26 cellular contexts compared by ENCODE assay signal in the genomic region with DNA sequence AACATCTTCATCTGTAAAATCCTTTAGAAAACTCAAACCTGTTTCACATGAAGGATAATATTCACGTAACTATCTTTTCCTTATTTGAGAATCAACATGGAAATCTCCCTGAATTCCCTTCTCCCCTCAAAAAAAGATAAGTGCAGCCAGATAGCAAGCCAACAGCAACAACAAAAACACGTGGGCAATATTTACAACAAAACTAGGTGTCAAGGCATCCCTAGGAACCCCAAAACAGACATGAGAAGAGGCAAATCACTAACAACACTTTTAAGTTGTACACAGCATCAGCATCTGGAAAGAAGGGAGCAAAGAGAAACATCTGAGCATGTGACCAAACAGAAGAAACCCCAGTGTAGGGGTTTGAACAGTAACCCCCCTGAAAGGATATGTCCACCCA.
"Had no signal": no experiment of that assay in that cellular context is flagged by ENCODE, and none has a peak within 500 bp of the region (broad histone marks: within the 10 kb centered on the region; RNA-seq: fewer than 3 reads in every experiment).

No MANE protein-coding gene starts in this region.

- ATAC-seq: activated naive CD4-positive, alpha-beta T cell treated with anti-CD3 and anti-CD28 coated beads, Interleukin-2, amount 50 U/mL, for 72 hours; activated T-cell treated with anti-CD3 and anti-CD28 coated beads, Interleukin-2, amount 50 U/mL, for 72 hours; activated T-helper 17 cell treated with anti-CD3 and anti-CD28 coated beads, Interleukin-2, amount 50 U/mL, for 72 hours; esophagus mucosa; heart right ventricle had no signal

- H3K4me3 ChIP-seq: ascending aorta, heart right ventricle had no signal

- H3K27me3 Mint-ChIP-seq: activated CD4-positive, alpha-beta memory T cell treated with anti-CD3 and anti-CD28 coated beads, Interleukin-2, amount 10 ng/mL, durations not matched to agents 7 days and 5 days; activated CD4-positive, alpha-beta T cell treated with anti-CD3 and anti-CD28 coated beads, Interleukin-2, amount 10 ng/mL, durations not matched to agents 7 days and 5 days; activated naive CD8-positive, alpha-beta T cell treated with anti-CD3 and anti-CD28 coated beads, Interleukin-2, amount 10 ng/mL, durations not matched to agents 7 days and 5 days; activated T-cell treated with anti-CD3 and anti-CD28 coated beads, Interleukin-2, amount 50 U/mL, for 24 hours; activated T-helper 17 cell treated with anti-CD3 and anti-CD28 coated beads, Interleukin-2, amount 50 U/mL, for 72 hours; central memory CD8-positive, alpha-beta T cell; dendritic cell treated with granulocyte-macrophage colony-stimulating factor and Interleukin-4, amounts not matched to agents 40 ng/mL and 50 ng/mL, for 4 days had no signal

- H3K27ac Mint-ChIP-seq: activated CD4-positive, alpha-beta memory T cell treated with anti-CD3 and anti-CD28 coated beads, Interleukin-2, amount 10 ng/mL, durations not matched to agents 7 days and 5 days; activated CD4-positive, alpha-beta T cell treated with anti-CD3 and anti-CD28 coated beads, Interleukin-2, amount 10 ng/mL, durations not matched to agents 7 days and 5 days; activated naive CD4-positive, alpha-beta T cell treated with anti-CD3 and anti-CD28 coated beads for 36 hours; activated naive CD4-positive, alpha-beta T cell treated with anti-CD3 and anti-CD28 coated beads, Interleukin-2, amount 50 U/mL, for 72 hours; activated naive CD8-positive, alpha-beta T cell treated with anti-CD3 and anti-CD28 coated beads, Interleukin-2, amount 10 ng/mL, durations not matched to agents 7 days and 5 days; activated T-cell treated with anti-CD3 and anti-CD28 coated beads, Interleukin-2, amount 50 U/mL, for 24 hours; activated T-cell treated with anti-CD3 and anti-CD28 coated beads, Interleukin-2, amount 50 U/mL, for 72 hours; activated T-helper 17 cell treated with anti-CD3 and anti-CD28 coated beads, Interleukin-2, amount 50 U/mL, for 72 hours; dendritic cell treated with granulocyte-macrophage colony-stimulating factor and Interleukin-4, amounts not matched to agents 40 ng/mL and 50 ng/mL, for 4 days; endodermal cell had no signal

- DNase-seq: activated CD4-positive, alpha-beta memory T cell treated with anti-CD3 and anti-CD28 coated beads, Interleukin-2, amount 10 ng/mL, durations not matched to agents 7 days and 5 days; activated CD4-positive, alpha-beta T cell treated with anti-CD3 and anti-CD28 coated beads for 1 hour; activated CD4-positive, alpha-beta T cell treated with anti-CD3 and anti-CD28 coated beads for 4 hours; activated CD4-positive, alpha-beta T cell treated with anti-CD3 and anti-CD28 coated beads, Interleukin-2, amount 10 ng/mL, durations not matched to agents 7 days and 5 days; activated CD4-positive, alpha-beta T cell treated with anti-CD3 and anti-CD28 coated beads, Interleukin-2, amount 50 U/mL, for 4 hours; activated CD8-positive, alpha-beta memory T cell treated with anti-CD3 and anti-CD28 coated beads, Interleukin-2, amount 50 U/mL, for 48 hours; activated effector memory CD4-positive, alpha-beta T cell treated with Interleukin-2 at 50 U/mL for 16 hours; activated gamma-delta T cell treated with Interleukin-2 at 50 U/mL for 16 hours; activated naive CD4-positive, alpha-beta T cell treated with anti-CD3 and anti-CD28 coated beads for 36 hours; activated naive CD8-positive, alpha-beta T cell treated with anti-CD3 and anti-CD28 coated beads, Interleukin-2, amount 10 ng/mL, durations not matched to agents 7 days and 5 days; activated T-cell treated with anti-CD3 and anti-CD28 coated beads for 4 hours; activated T-cell treated with anti-CD3 and anti-CD28 coated beads, Interleukin-2, amount 50 U/mL, for 24 hours; activated T-cell treated with anti-CD3 and anti-CD28 coated beads, Interleukin-2, amount 50 U/mL, for 72 hours; brain microvascular endothelial cell; dorsolateral prefrontal cortex; effector memory CD4-positive, alpha-beta T cell; endodermal cell; foreskin fibroblast; heart right ventricle; T-helper 2 cell had no signal

- H3K4me3 Mint-ChIP-seq: activated CD4-positive, alpha-beta memory T cell treated with anti-CD3 and anti-CD28 coated beads, Interleukin-2, amount 10 ng/mL, durations not matched to agents 7 days and 5 days; activated CD4-positive, alpha-beta T cell treated with anti-CD3 and anti-CD28 coated beads, Interleukin-2, amount 10 ng/mL, durations not matched to agents 7 days and 5 days; activated naive CD4-positive, alpha-beta T cell treated with anti-CD3 and anti-CD28 coated beads for 36 hours; activated naive CD8-positive, alpha-beta T cell treated with anti-CD3 and anti-CD28 coated beads, Interleukin-2, amount 10 ng/mL, durations not matched to agents 7 days and 5 days; activated T-cell treated with anti-CD3 and anti-CD28 coated beads, Interleukin-2, amount 50 U/mL, for 24 hours; activated T-cell treated with anti-CD3 and anti-CD28 coated beads, Interleukin-2, amount 50 U/mL, for 72 hours; activated T-helper 17 cell treated with anti-CD3 and anti-CD28 coated beads, Interleukin-2, amount 50 U/mL, for 72 hours; central memory CD8-positive, alpha-beta T cell; dendritic cell treated with granulocyte-macrophage colony-stimulating factor and Interleukin-4, amounts not matched to agents 40 ng/mL and 50 ng/mL, for 4 days; endodermal cell had no signal

- H3K27me3 ChIP-seq: ascending aorta, brain microvascular endothelial cell, dorsolateral prefrontal cortex, heart right ventricle had no signal

- H3K27ac ChIP-seq: ascending aorta, brain microvascular endothelial cell had no signal

- H3K9me3 Mint-ChIP-seq: activated CD4-positive, alpha-beta memory T cell treated with anti-CD3 and anti-CD28 coated beads, Interleukin-2, amount 10 ng/mL, durations not matched to agents 7 days and 5 days; activated CD4-positive, alpha-beta T cell treated with anti-CD3 and anti-CD28 coated beads, Interleukin-2, amount 10 ng/mL, durations not matched to agents 7 days and 5 days; activated naive CD4-positive, alpha-beta T cell treated with anti-CD3 and anti-CD28 coated beads for 36 hours; activated naive CD4-positive, alpha-beta T cell treated with anti-CD3 and anti-CD28 coated beads, Interleukin-2, amount 50 U/mL, for 72 hours; activated naive CD8-positive, alpha-beta T cell treated with anti-CD3 and anti-CD28 coated beads, Interleukin-2, amount 10 ng/mL, durations not matched to agents 7 days and 5 days; activated T-cell treated with anti-CD3 and anti-CD28 coated beads, Interleukin-2, amount 50 U/mL, for 24 hours; activated T-cell treated with anti-CD3 and anti-CD28 coated beads, Interleukin-2, amount 50 U/mL, for 72 hours; activated T-helper 17 cell treated with anti-CD3 and anti-CD28 coated beads, Interleukin-2, amount 50 U/mL, for 72 hours; central memory CD8-positive, alpha-beta T cell; dendritic cell treated with granulocyte-macrophage colony-stimulating factor and Interleukin-4, amounts not matched to agents 40 ng/mL and 50 ng/mL, for 4 days; endodermal cell had no signal

- H3K36me3 ChIP-seq: ascending aorta, brain microvascular endothelial cell, heart right ventricle had no signal

- H3K36me3 Mint-ChIP-seq: activated naive CD4-positive, alpha-beta T cell treated with anti-CD3 and anti-CD28 coated beads, Interleukin-2, amount 50 U/mL, for 72 hours had no signal

- H3K4me1 Mint-ChIP-seq: central memory CD8-positive, alpha-beta T cell had no signal

- H3K9me3 ChIP-seq: ascending aorta, heart right ventricle had no signal
